22 cellular contexts compared by ENCODE assay signal in genomic region chr3:135844381-135844780, GRCh38.
DNase-seq lines count a peak whose midpoint lies in the region; ATAC-seq and TF ChIP-seq lines count a peak whose summit lies in the region.
"Had no signal": no experiment of that assay in that cellular context is flagged by ENCODE, and none has a peak within 500 bp of the region (broad histone marks: within the 10 kb centered on the region; RNA-seq: fewer than 3 reads in every experiment).

No MANE protein-coding gene starts in this region.

- no peaks in the 10 kb centered on the region for H3K27me3 ChIP-seq in osteoblast (ENCODE audit: insufficient read depth, low read length)
- H3K27me3 ChIP-seq: SJCRH30 had no signal

- H3K9me3 ChIP-seq in osteoblast (ENCODE audit: low read depth, low read length), result no peaks in the 10 kb centered on the region
- H3K9me3 ChIP-seq: A549, HAP-1, SJCRH30 had no signal

- H3K27ac ChIP-seq in osteoblast (ENCODE audit: low read depth, low read length), result no peak overlapping the region
- H3K27ac ChIP-seq: A549, PC-9, SJCRH30 had no signal

- H3K4me2 ChIP-seq in osteoblast (ENCODE audit: insufficient read depth, low read length), result no peak overlapping the region
- H3K4me2 ChIP-seq: A549, PC-9 had no signal

- H3K36me3 ChIP-seq in osteoblast (ENCODE audit: insufficient read depth, low read length), result no peaks in the 10 kb centered on the region
- H3K36me3 ChIP-seq: HAP-1, SJCRH30 had no signal

- H3K4me3 ChIP-seq in osteoblast (ENCODE audit: insufficient read depth, low read length), result no peak overlapping the region
- H3K4me3 ChIP-seq: A549, HAP-1, PC-9, SJCRH30 had no signal

- H4K20me1 ChIP-seq in osteoblast (ENCODE audit: insufficient read depth, low read length), result no peaks in the 10 kb centered on the region

- H3K4me1 ChIP-seq in osteoblast (ENCODE audit: insufficient read depth, low read length), result no peaks in the 10 kb centered on the region
- H3K4me1 ChIP-seq: A549, HAP-1, SJCRH30 had no signal

- no peak overlapping the region for H2AFZ ChIP-seq in osteoblast (ENCODE audit: low read length)
- H2AFZ ChIP-seq: PC-9 had no signal

- no peak for ATAC-seq in HG02642 (IDR thresholded peaks at IDR 0.05; ENCODE audit: poor library complexity, unreplicated experiment)
- ATAC-seq: A549, Right ventricle myocardium inferior, SK-N-SH treated with all-trans-retinoic acid at 6 μM for 48 hours had no signal

- DNase-seq in EH (ENCODE audit: low read depth) (peak; percentile 26), HT1080 (ENCODE audit: low read depth) (peak; percentile 32), fibroblast of peridontal ligament (ENCODE audit: extremely low read depth) (peak; percentile 19), NCI-H1436 treated with DMSO at 0.1 percent for 48 hours (lab: John Stamatoyannopoulos, UW) (no peak), medulla oblongata (ENCODE audit: extremely low spot score) (no peak), osteoblast (ENCODE audit: insufficient read length, low spot score, missing footprints) (no peak)
- DNase-seq: Calu3, DMS153, DND-41, GOT3, MV-4-11, NCI-H1105 treated with DMSO at 0.1 percent for 48 hours, NCI-H2029, NCI-H446 treated with DMSO at 0.1 percent for 48 hours, NCI-H526 treated with DMSO at 0.1 percent for 48 hours, PC-9, SJCRH30 had no signal

- no peak for TF ChIP-seq CTCF in osteoblast (IDR thresholded peaks at IDR 0.05; ENCODE audit: extremely low read depth, low read depth, low read length)

- H3K79me2 ChIP-seq in osteoblast (ENCODE audit: insufficient read depth, low read length), result no peaks in the 10 kb centered on the region

Comparison
In these comparisons a context has a peak if more than half of its experiments do, and no peak if none do; other contexts are left out.
1. DNase-seq: peak in EH (single experiment), HT1080 (single experiment) and fibroblast of peridontal ligament (single experiment); none in NCI-H1436 treated with DMSO at 0.1 percent for 48 hours (single experiment), medulla oblongata (single experiment) and osteoblast (single experiment).